8 cellular contexts compared by ENCODE assay signal in genomic region chr3:105866656-105867653, GRCh38. TPM values are rescaled to one million over a fixed set of nuclear protein-coding genes. Genes with fewer than 3 reads are reported as not detected.
DNase-seq lines count a peak whose midpoint lies in the region; ATAC-seq and TF ChIP-seq lines count a peak whose summit lies in the region.

No MANE protein-coding gene starts in this region.

- H3K4me2 ChIP-seq in PC-9, result peak overlapping the region; percentile 86

- H3K27ac Mint-ChIP-seq in naive B cell, result peak overlapping the region in 5 of 6 donors; percentile 9 to 95 (median 23)

- no peaks in the 10 kb centered on the region for H3K9me3 Mint-ChIP-seq in naive B cell

- intact Hi-C loops in cardiac septum (cut with DNase I), result loop anchor here (5.0 kb wide), 5 partner anchors 40 to 180 kb away; no protein-coding TSS in a partner anchor
- intact Hi-C loops in PC-9 (cut with micrococcal nuclease; ENCODE audit: unreplicated experiment), result loop anchor here (5.0 kb wide), 4 partner anchors 340 to 740 kb away; partner anchors contain the start of gene ALCAM

- H3K4me3 ChIP-seq in cardiac muscle cell (peak overlapping the region; percentile 91), PC-9 (peak overlapping the region; percentile 69)

- DNase-seq in cardiac muscle cell (ENCODE audit: low read depth in 1 of 2, low spot score in 1 of 2), result peak in 1 of 2 donors; percentile 67
- no peak for DNase-seq in cardiac septum (ENCODE audit: low spot score)
- no peak for DNase-seq in PC-9
- peak; percentile 56 for DNase-seq in dermis blood vessel endothelial cell
- no peak for DNase-seq in naive B cell
- DNase-seq in left lobe of liver (ENCODE audit: low spot score), result no peak
- DNase-seq in COLO668 (lab: John Stamatoyannopoulos, UW; ENCODE audit: unreplicated experiment), result no peak

- BruUV-seq in PC-9 (replicated peaks; lab: Mats Ljungman, UMichigan), result TSS peak; percentile 38

- peaks cover 7% of the 10 kb centered on the region for H3F3A ChIP-seq in PC-9 (ENCODE audit: insufficient read depth, low read depth)

- H3K27me3 ChIP-seq in cardiac muscle cell (no peaks in the 10 kb centered on the region), PC-9 (ENCODE audit: insufficient read depth, low read depth) (no peaks in the 10 kb centered on the region)

- H3K9me3 ChIP-seq in cardiac muscle cell (ENCODE audit: low read depth) (no peaks in the 10 kb centered on the region), PC-9 (ENCODE audit: insufficient read depth, low read depth) (no peaks in the 10 kb centered on the region)

- ATAC-seq in HG02642 (IDR thresholded peaks at IDR 0.05; ENCODE audit: poor library complexity, unreplicated experiment), result peak; percentile 23
- no peak for ATAC-seq in naive B cell (ENCODE audit: low read depth in 2 of 2)
- ATAC-seq in left lobe of liver, result no peak

- H3K4me3 Mint-ChIP-seq in naive B cell, result peak overlapping the region; percentile 89 to 100 (median 99)

- TF ChIP-seq CTCF in cardiac muscle cell (IDR thresholded peaks at IDR 0.05; ENCODE audit: low read depth, low read length), result no peak
- no peak for TF ChIP-seq CTCF in PC-9 (conservative IDR thresholded peaks at IDR 0.05)

- H3K9me2 ChIP-seq in PC-9 (ENCODE audit: insufficient read depth), result no peaks in the 10 kb centered on the region

- no peaks in the 10 kb centered on the region for H3K27me3 Mint-ChIP-seq in naive B cell

- CTCF ChIA-PET in PC-9 (lab: Charles Lee), result no interaction called here

- H3K79me2 ChIP-seq in PC-9 (ENCODE audit: low read depth), result peaks cover 11% of the 10 kb centered on the region; the same call in 1 of the 2 replicates

- H3K4me1 ChIP-seq in cardiac muscle cell (ENCODE audit: low read depth) (peaks cover 39% of the 10 kb centered on the region), PC-9 (replicated peaks; ENCODE audit: insufficient read depth) (peaks cover 36% of the 10 kb centered on the region)

- H3K27ac ChIP-seq in cardiac muscle cell (no peak overlapping the region), PC-9 (no peak overlapping the region)

- H2AFZ ChIP-seq in PC-9, result peak overlapping the region; percentile 98; the same call in 1 of the 2 replicates

- peaks cover 27 to 38% (median 36%) of the 10 kb centered on the region in 3 donors for H3K4me1 Mint-ChIP-seq in naive B cell

- H3K36me3 Mint-ChIP-seq in naive B cell, result peaks cover 0 to 6% of the 10 kb centered on the region in 2 donors

- POLR2A ChIA-PET in PC-9 (lab: Charles Lee; ENCODE audit: unreplicated experiment), result interaction anchor here (0.5 to 0.7 kb wide), 4 partner anchors 178 to 1674 kb away, joined by 6 to 9 read pairs (median 8); no protein-coding TSS in a partner anchor

- peaks cover 5% of the 10 kb centered on the region for H3K36me3 ChIP-seq in cardiac muscle cell
- peaks cover 11% of the 10 kb centered on the region; the same call in 1 of the 2 replicates for H3K36me3 ChIP-seq in PC-9 (ENCODE audit: low read depth)

- no peaks in the 10 kb centered on the region for H4K20me1 ChIP-seq in PC-9 (ENCODE audit: insufficient read depth)

RNA-seq across cellular contexts. Expression of gene CBLB, which starts 1.9 kb away (rescaled TPM):
- 48.2 and 53.1 TPM in 2 replicates for total RNA-seq in cardiac muscle cell
- polyA plus RNA-seq in cardiac muscle cell, result 30.3 and 34.9 TPM in 2 replicates
- 38.6 TPM for total RNA-seq in cardiac septum
- 29.8 and 44.0 TPM in 2 replicates for total RNA-seq in PC-9 (2021)
- total RNA-seq in dermis blood vessel endothelial cell, result 27.7 and 28.7 TPM in 2 replicates
- polyA plus RNA-seq in naive B cell (ENCODE audit: low read depth in 6 of 6), result 10 to 100 TPM; 20.0 to 33.3 (median 26.7) TPM
- total RNA-seq in left lobe of liver, result 9.5 TPM
